In the genomic region with DNA sequence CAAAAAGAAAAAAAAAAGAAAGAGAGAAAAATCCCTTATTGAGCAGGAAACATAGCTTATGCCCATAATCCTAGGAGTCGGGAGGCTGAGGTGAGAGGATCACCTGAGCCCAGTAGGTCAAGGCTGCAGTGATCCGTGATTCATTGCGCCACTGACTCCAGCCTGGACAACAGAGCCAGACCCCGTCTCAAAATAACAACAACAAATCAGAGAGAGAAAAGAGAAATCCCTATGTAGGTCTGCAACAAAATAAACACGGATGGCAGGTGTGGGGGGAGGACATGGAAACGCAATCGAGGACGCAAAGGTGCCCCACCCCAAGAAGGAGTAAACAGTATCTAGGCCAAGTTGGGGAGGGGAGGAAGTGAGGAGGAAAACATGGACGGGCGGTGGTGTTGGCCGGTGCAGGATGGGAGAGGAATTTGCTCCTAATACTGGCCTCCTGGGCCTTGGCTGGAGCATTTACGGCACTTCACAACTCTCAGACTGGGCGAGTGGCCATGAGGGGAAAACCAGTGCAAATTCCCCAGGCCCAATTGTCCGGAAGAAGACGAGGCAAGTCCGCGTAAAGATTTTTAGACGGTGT, we compare ENCODE assay signal across 1 cellular context.
TF ChIP-seq lines count a peak whose summit lies in the region.

No MANE protein-coding gene starts in this region.

TF ChIP-seq in IMR-90, 13 proteins besides CTCF, POLR2A, EP300 and RAD21:
- TF ChIP-seq FOS (IDR thresholded peaks at IDR 0.05; ENCODE audit: low read depth, low read length) (no peak), SMC3 (IDR thresholded peaks at IDR 0.05; ENCODE audit: low read depth, low read length) (no peak), CEBPB (IDR thresholded peaks at IDR 0.05; ENCODE audit: low read depth, low read length) (no peak), MXI1 (IDR thresholded peaks at IDR 0.05; ENCODE audit: borderline replicate concordance, low read depth, low read length) (no peak), MAZ (IDR thresholded peaks at IDR 0.05; ENCODE audit: borderline replicate concordance, low read depth, low read length) (no peak), RCOR1 (IDR thresholded peaks at IDR 0.05; ENCODE audit: insufficient replicate concordance, low read length) (no peak), RFX5 (IDR thresholded peaks at IDR 0.05; ENCODE audit: low read depth, low read length) (no peak), BHLHE40 (IDR thresholded peaks at IDR 0.05; ENCODE audit: low read depth, low read length) (no peak), MAFK (IDR thresholded peaks at IDR 0.05; ENCODE audit: low read depth, low read length) (no peak), NFE2L2 (IDR thresholded peaks at IDR 0.05; ENCODE audit: low read depth, low read length) (no peak), CHD1 (IDR thresholded peaks at IDR 0.05; ENCODE audit: low read depth, low read length) (no peak)
- TF ChIP-seq, protein P1, sequence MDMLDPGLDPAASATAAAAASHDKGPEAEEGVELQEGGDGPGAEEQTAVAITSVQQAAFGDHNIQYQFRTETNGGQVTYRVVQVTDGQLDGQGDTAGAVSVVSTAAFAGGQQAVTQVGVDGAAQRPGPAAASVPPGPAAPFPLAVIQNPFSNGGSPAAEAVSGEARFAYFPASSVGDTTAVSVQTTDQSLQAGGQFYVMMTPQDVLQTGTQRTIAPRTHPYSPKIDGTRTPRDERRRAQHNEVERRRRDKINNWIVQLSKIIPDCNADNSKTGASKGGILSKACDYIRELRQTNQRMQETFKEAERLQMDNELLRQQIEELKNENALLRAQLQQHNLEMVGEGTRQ (IDR thresholded peaks at IDR 0.05; ENCODE audit: low read depth, low read length) = no peak
- TF ChIP-seq, protein P2, sequence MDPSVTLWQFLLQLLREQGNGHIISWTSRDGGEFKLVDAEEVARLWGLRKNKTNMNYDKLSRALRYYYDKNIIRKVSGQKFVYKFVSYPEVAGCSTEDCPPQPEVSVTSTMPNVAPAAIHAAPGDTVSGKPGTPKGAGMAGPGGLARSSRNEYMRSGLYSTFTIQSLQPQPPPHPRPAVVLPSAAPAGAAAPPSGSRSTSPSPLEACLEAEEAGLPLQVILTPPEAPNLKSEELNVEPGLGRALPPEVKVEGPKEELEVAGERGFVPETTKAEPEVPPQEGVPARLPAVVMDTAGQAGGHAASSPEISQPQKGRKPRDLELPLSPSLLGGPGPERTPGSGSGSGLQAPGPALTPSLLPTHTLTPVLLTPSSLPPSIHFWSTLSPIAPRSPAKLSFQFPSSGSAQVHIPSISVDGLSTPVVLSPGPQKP (IDR thresholded peaks at IDR 0.05; ENCODE audit: borderline replicate concordance, low read depth, low read length) = no peak
